In genomic region chr1:23019094-23019850, GRCh38 we compare ENCODE assay signal across 1 cellular context.
TF ChIP-seq lines count a peak whose summit lies in the region.

TSS of gene KDM1A (plus strand) at chr1:23019468. CDS start at chr1:23019597, 129 bp downstream.

TF ChIP-seq in HepG2, 621 proteins besides CTCF, POLR2A, EP300 and RAD21 (continued from another document and continues in another):
- peak; percentile 98 for TF ChIP-seq PHF21A (CRISPR knock-in tag; IDR thresholded peaks at IDR 0.05)
- TF ChIP-seq XBP1 (CRISPR knock-in tag; IDR thresholded peaks at IDR 0.05), result no peak
- peak; percentile 75 for TF ChIP-seq MTA1 (CRISPR knock-in tag; IDR thresholded peaks at IDR 0.05; ENCODE audit: borderline replicate concordance)
- peak; percentile 80 for TF ChIP-seq ZNF205 (CRISPR knock-in tag; IDR thresholded peaks at IDR 0.05)
- TF ChIP-seq SIN3B (IDR thresholded peaks at IDR 0.05; ENCODE audit: low read length), result no peak; the same call in 1 of the 2 replicates
- TF ChIP-seq NFAT5 (CRISPR knock-in tag; IDR thresholded peaks at IDR 0.05), result no peak; the same call in 1 of the 2 replicates
- TF ChIP-seq NFE2 (CRISPR knock-in tag; IDR thresholded peaks at IDR 0.05), result no peak
- TF ChIP-seq RFXANK (CRISPR knock-in tag; IDR thresholded peaks at IDR 0.05), result peak; percentile 84
- TF ChIP-seq KAT2B (IDR thresholded peaks at IDR 0.05; ENCODE audit: borderline replicate concordance, low read depth, low read length), result no peak
- 0 out of 2 replicates have a peak, but pooled peaks have one; percentile 26 for TF ChIP-seq U2AF2 (IDR thresholded peaks at IDR 0.05; ENCODE audit: low read depth, low read length)
- TF ChIP-seq DNMT1 (CRISPR knock-in tag; IDR thresholded peaks at IDR 0.05), result no peak
- TF ChIP-seq JUN (CRISPR knock-in tag; IDR thresholded peaks at IDR 0.05), result no peak
- TF ChIP-seq NR1H2 (CRISPR knock-in tag; IDR thresholded peaks at IDR 0.05; ENCODE audit: borderline replicate concordance, low read depth), result no peak; the same call in 1 of the 2 replicates
- no peak; the same call in 1 of the 2 replicates for TF ChIP-seq ATF6 (CRISPR knock-in tag; conservative IDR thresholded peaks at IDR 0.05)
- 0 out of 2 replicates have a peak, but pooled peaks have one; percentile 6 for TF ChIP-seq SMC3 (IDR thresholded peaks at IDR 0.05; ENCODE audit: low read length)
- TF ChIP-seq TCF12 (IDR thresholded peaks at IDR 0.05), result no peak
- peak; percentile 90 for TF ChIP-seq TCF12 (CRISPR knock-in tag; IDR thresholded peaks at IDR 0.05)
- TF ChIP-seq GZF1 (CRISPR knock-in tag; IDR thresholded peaks at IDR 0.05), result no peak
- no peak for TF ChIP-seq SOX6 (IDR thresholded peaks at IDR 0.05)
- TF ChIP-seq SOX6 (CRISPR knock-in tag; IDR thresholded peaks at IDR 0.05), result peak; percentile 83
- no peak for TF ChIP-seq ZNF12 (CRISPR knock-in tag; IDR thresholded peaks at IDR 0.05)
- TF ChIP-seq MLLT10 (CRISPR knock-in tag; IDR thresholded peaks at IDR 0.05), result no peak
- no peak for TF ChIP-seq ZNF496 (CRISPR knock-in tag; IDR thresholded peaks at IDR 0.05; ENCODE audit: insufficient replicate concordance)
- peak; percentile 93 for TF ChIP-seq ZNF772 (CRISPR knock-in tag; IDR thresholded peaks at IDR 0.05)
- TF ChIP-seq ATRX (CRISPR knock-in tag; IDR thresholded peaks at IDR 0.05; ENCODE audit: borderline replicate concordance), result no peak
- no peak for TF ChIP-seq RFX1 (IDR thresholded peaks at IDR 0.05)
- no peak for TF ChIP-seq NR3C1 (CRISPR knock-in tag; IDR thresholded peaks at IDR 0.05)
- TF ChIP-seq ZNF614 (CRISPR knock-in tag; IDR thresholded peaks at IDR 0.05; ENCODE audit: borderline replicate concordance), result peak; percentile 89; the same call in 1 of the 2 replicates
- TF ChIP-seq ZNF709 (CRISPR knock-in tag; IDR thresholded peaks at IDR 0.05), result no peak
- peak; percentile 58; the same call in 1 of the 2 replicates for TF ChIP-seq ZNF564 (CRISPR knock-in tag; IDR thresholded peaks at IDR 0.05)
- no peak for TF ChIP-seq CENPX (CRISPR knock-in tag; IDR thresholded peaks at IDR 0.05)
- peak; percentile 91 for TF ChIP-seq GMEB1 (CRISPR knock-in tag; IDR thresholded peaks at IDR 0.05; ENCODE audit: borderline replicate concordance)
- peak; percentile 59; the same call in 1 of the 2 replicates for TF ChIP-seq KDM1A (CRISPR knock-in tag; IDR thresholded peaks at IDR 0.05)
- no peak; the same call in 1 of the 2 replicates for TF ChIP-seq MYNN (CRISPR knock-in tag; IDR thresholded peaks at IDR 0.05; ENCODE audit: low read depth)
- no peak; the same call in 1 of the 2 replicates for TF ChIP-seq KDM6A (CRISPR knock-in tag; IDR thresholded peaks at IDR 0.05; ENCODE audit: low read depth)
- TF ChIP-seq ZBTB10 (CRISPR knock-in tag; IDR thresholded peaks at IDR 0.05; ENCODE audit: borderline replicate concordance), result no peak
- TF ChIP-seq KLF12 (CRISPR knock-in tag; IDR thresholded peaks at IDR 0.05; ENCODE audit: borderline replicate concordance), result 0 out of 2 replicates have a peak, but pooled peaks have one; percentile 64
- TF ChIP-seq MXD1 (CRISPR knock-in tag; IDR thresholded peaks at IDR 0.05), result peak; percentile 59; the same call in 1 of the 2 replicates
- TF ChIP-seq ZNF550 (CRISPR knock-in tag; IDR thresholded peaks at IDR 0.05; ENCODE audit: borderline replicate concordance), result no peak
- no peak for TF ChIP-seq ZNF282 (IDR thresholded peaks at IDR 0.05; ENCODE audit: partially characterized antibody)
- peak; percentile 97 for TF ChIP-seq ZNF556 (CRISPR knock-in tag; IDR thresholded peaks at IDR 0.05; ENCODE audit: borderline replicate concordance)
- peak; percentile 85; the same call in 1 of the 2 replicates for TF ChIP-seq TOE1 (CRISPR knock-in tag; IDR thresholded peaks at IDR 0.05)
- peak; percentile 90 for TF ChIP-seq TEAD3 (CRISPR knock-in tag; optimal IDR thresholded peaks at IDR 0.05; ENCODE audit: borderline replicate concordance)
- no peak for TF ChIP-seq ZNF780A (CRISPR knock-in tag; IDR thresholded peaks at IDR 0.05)
- TF ChIP-seq RARG (CRISPR knock-in tag; IDR thresholded peaks at IDR 0.05; ENCODE audit: low read depth), result no peak
- no peak; a peak in 1 of 4 replicates for TF ChIP-seq REST (IDR thresholded peaks at IDR 0.05; ENCODE audit: borderline replicate concordance in 1 of 2, low read depth in 1 of 2, low read length in 2 of 2)
- no peak for TF ChIP-seq ATM (IDR thresholded peaks at IDR 0.05; ENCODE audit: borderline replicate concordance)
- peak; percentile 88 for TF ChIP-seq MED1 (CRISPR knock-in tag; IDR thresholded peaks at IDR 0.05)
- TF ChIP-seq ZMYM4 (CRISPR knock-in tag; IDR thresholded peaks at IDR 0.05), result peak; percentile 99
- peak; percentile 9; the same call in 1 of the 2 replicates for TF ChIP-seq GTF2F1 (IDR thresholded peaks at IDR 0.05; ENCODE audit: low read length)
- TF ChIP-seq CREB3 (CRISPR knock-in tag; IDR thresholded peaks at IDR 0.05), result no peak
- no peak for TF ChIP-seq SMARCE1 (IDR thresholded peaks at IDR 0.05; ENCODE audit: borderline replicate concordance)
- TF ChIP-seq PCBP1 (IDR thresholded peaks at IDR 0.05; ENCODE audit: borderline replicate concordance, low read depth, low read length), result no peak
- peak; percentile 79 for TF ChIP-seq ZMYM3 (CRISPR knock-in tag; IDR thresholded peaks at IDR 0.05)
- no peak; the same call in 1 of the 2 replicates for TF ChIP-seq MTF2 (CRISPR knock-in tag; IDR thresholded peaks at IDR 0.05; ENCODE audit: borderline replicate concordance)
- peak; percentile 95 for TF ChIP-seq ERF (CRISPR knock-in tag; IDR thresholded peaks at IDR 0.05)
- TF ChIP-seq ZNF644 (CRISPR knock-in tag; IDR thresholded peaks at IDR 0.05; ENCODE audit: low read depth), result no peak
- TF ChIP-seq ZNF724P (CRISPR knock-in tag; IDR thresholded peaks at IDR 0.05; ENCODE audit: borderline replicate concordance), result peak; percentile 71; the same call in 1 of the 2 replicates
- TF ChIP-seq DMAP1 (CRISPR knock-in tag; IDR thresholded peaks at IDR 0.05), result peak; percentile 98
